Comparison of ENCODE assay signal across 8 cellular contexts in the genomic region with DNA sequence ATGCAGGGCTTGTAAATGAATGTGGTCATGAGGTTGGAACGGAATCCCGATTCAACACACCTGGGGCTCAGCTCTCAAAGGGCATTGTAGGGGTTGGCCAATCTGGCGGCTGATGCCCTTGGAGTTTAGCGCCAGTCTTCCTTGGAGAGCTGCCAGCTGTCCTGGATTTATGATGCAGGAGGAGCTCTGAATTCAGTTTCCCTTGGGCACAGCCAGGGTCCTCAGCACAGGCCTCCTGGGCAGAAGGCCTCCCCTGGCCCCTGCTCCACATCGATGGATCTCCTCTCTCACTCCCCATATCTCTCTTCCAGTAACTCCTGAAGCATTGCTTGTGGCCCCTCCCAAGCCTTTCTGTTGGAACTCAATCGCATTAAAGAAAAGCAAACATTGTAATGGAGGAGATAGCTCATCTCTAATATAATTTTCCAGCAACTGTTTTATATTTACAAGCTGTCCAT. TPM values are rescaled to one million over a fixed set of nuclear protein-coding genes. Genes with fewer than 3 reads are reported as not detected.
DNase-seq lines count a peak whose midpoint lies in the region; ATAC-seq and TF ChIP-seq lines count a peak whose summit lies in the region.
"Had no signal": no experiment of that assay in that cellular context is flagged by ENCODE, and none has a peak within 500 bp of the region (broad histone marks: within the 10 kb centered on the region; RNA-seq: fewer than 3 reads in every experiment).

No MANE protein-coding gene starts in this region.

- TF ChIP-seq CTCF in activated CD8-positive, alpha-beta T cell treated with anti-CD3 and anti-CD28 coated beads for 36 hours (IDR thresholded peaks at IDR 0.05) = no peak
- TF ChIP-seq CTCF in osteocyte (IDR thresholded peaks at IDR 0.05) (no peak), omental fat pad (IDR thresholded peaks at IDR 0.05) (no peak), coronary artery (IDR thresholded peaks at IDR 0.05) (no peak)

- CTCF ChIA-PET in activated CD8-positive, alpha-beta T cell treated with anti-CD3 and anti-CD28 coated beads for 36 hours (lab: Charles Lee) = interaction anchor here (0.7 kb wide), 1 partner anchor 478 kb away, joined by 3 read pairs; no protein-coding TSS in a partner anchor

- no peaks in the 10 kb centered on the region for H3K36me3 ChIP-seq in H7 (replicated peaks; ENCODE audit: control insufficient read depth, insufficient read depth, low read length)

- no peaks in the 10 kb centered on the region for H3K9me3 Mint-ChIP-seq in activated CD8-positive, alpha-beta T cell treated with anti-CD3 and anti-CD28 coated beads for 36 hours
- no peaks in the 10 kb centered on the region for H3K9me3 Mint-ChIP-seq in osteocyte (ENCODE audit: unreplicated experiment)

- intact Hi-C loops in activated CD8-positive, alpha-beta T cell treated with anti-CD3 and anti-CD28 coated beads for 36 hours (cut with micrococcal nuclease) = no loop called here

- no peak overlapping the region for H3K27ac ChIP-seq in coronary artery

- no peaks in the 10 kb centered on the region for H3K36me3 Mint-ChIP-seq in activated CD8-positive, alpha-beta T cell treated with anti-CD3 and anti-CD28 coated beads for 36 hours (ENCODE audit: low read depth)
- H3K36me3 Mint-ChIP-seq in osteocyte (ENCODE audit: unreplicated experiment) = no peaks in the 10 kb centered on the region

- ATAC-seq in activated CD8-positive, alpha-beta T cell treated with anti-CD3 and anti-CD28 coated beads for 36 hours = no peak
- ATAC-seq in omental fat pad (ENCODE audit: low FRiP score) = no peak

- H3K27ac Mint-ChIP-seq in activated CD8-positive, alpha-beta T cell treated with anti-CD3 and anti-CD28 coated beads for 36 hours = no peak overlapping the region
- no peak overlapping the region for H3K27ac Mint-ChIP-seq in osteocyte (ENCODE audit: unreplicated experiment)

- peaks cover 17% of the 10 kb centered on the region for H3K4me1 Mint-ChIP-seq in activated CD8-positive, alpha-beta T cell treated with anti-CD3 and anti-CD28 coated beads for 36 hours (ENCODE audit: low read depth)
- H3K4me1 Mint-ChIP-seq in osteocyte (ENCODE audit: unreplicated experiment) = peaks cover 53% of the 10 kb centered on the region

- peaks cover 7% of the 10 kb centered on the region for H3K27me3 ChIP-seq in H7 (ENCODE audit: control insufficient read depth, insufficient read depth, low read length)

- peak; percentile 40 for DNase-seq in H7
- DNase-seq in NCI-H2107 treated with DMSO at 0.1 percent for 48 hours (lab: John Stamatoyannopoulos, UW; ENCODE audit: unreplicated experiment) = peak; percentile 82
- DNase-seq in activated CD8-positive, alpha-beta T cell treated with anti-CD3 and anti-CD28 coated beads for 36 hours = no peak
- DNase-seq in osteocyte (ENCODE audit: extremely low spot score, unreplicated experiment) = no peak
- no peak for DNase-seq in omental fat pad (ENCODE audit: low spot score)
- DNase-seq in activated effector memory CD4-positive, alpha-beta T cell treated with Interleukin-2 at 50 U/mL for 16 hours = no peak
- DNase-seq in coronary artery (ENCODE audit: low spot score) = no peak
- DNase-seq: SW 1271 had no signal

- POLR2A ChIA-PET in activated CD8-positive, alpha-beta T cell treated with anti-CD3 and anti-CD28 coated beads for 36 hours (lab: Charles Lee) = interaction anchor here (1.2 kb wide), 1 partner anchor 13 kb away, joined by 4 read pairs; no protein-coding TSS in a partner anchor

- H3K4me3 ChIP-seq in H7 (ENCODE audit: insufficient read depth, low read depth, low read length) = no peak overlapping the region
- H3K4me3 ChIP-seq in coronary artery = no peak overlapping the region

- H3K27me3 Mint-ChIP-seq in activated CD8-positive, alpha-beta T cell treated with anti-CD3 and anti-CD28 coated beads for 36 hours = peaks cover 24% of the 10 kb centered on the region
- H3K27me3 Mint-ChIP-seq in osteocyte (ENCODE audit: unreplicated experiment) = no peaks in the 10 kb centered on the region

- peak overlapping the region; percentile 25 for H3K4me3 Mint-ChIP-seq in activated CD8-positive, alpha-beta T cell treated with anti-CD3 and anti-CD28 coated beads for 36 hours
- peak overlapping the region; percentile 74 for H3K4me3 Mint-ChIP-seq in osteocyte (ENCODE audit: unreplicated experiment)

RNA-seq across cellular contexts. Expression of a gene that starts 1.0 kb away (rescaled TPM):
- total RNA-seq in H7 (2014; rRNA removed; shearing (Covaris generic)) = 14.0 and 14.3 TPM in 2 replicates
- 1 to 10 TPM in 1 of 2 experiments, under 1 TPM in 1; 0.92 to 2.3 TPM for total RNA-seq in activated CD8-positive, alpha-beta T cell treated with anti-CD3 and anti-CD28 coated beads for 36 hours
- total RNA-seq in osteocyte = 63.9 and 66.6 TPM in 2 replicates
- total RNA-seq in omental fat pad = 10 to 100 TPM; 34.2 to 87.0 (median 60.2) TPM

Comparison
In these comparisons a context has a peak if more than half of its experiments do, and no peak if none do; other contexts are left out.
1. DNase-seq: peak in H7 (single experiment) and NCI-H2107 treated with DMSO at 0.1 percent for 48 hours (single experiment); none in activated CD8-positive, alpha-beta T cell treated with anti-CD3 and anti-CD28 coated beads for 36 hours (single experiment), osteocyte (single experiment), omental fat pad (single experiment), activated effector memory CD4-positive, alpha-beta T cell treated with Interleukin-2 at 50 U/mL for 16 hours (single experiment) and coronary artery (single experiment).